8 cellular contexts compared by ENCODE assay signal in genomic region chr22:33302049-33302545, GRCh38.
DNase-seq lines count a peak whose midpoint lies in the region; ATAC-seq and TF ChIP-seq lines count a peak whose summit lies in the region.

No MANE protein-coding gene starts in this region.

- no peak overlapping the region for H2AFZ ChIP-seq in OCI-LY3 (ENCODE audit: low read depth, low read length)

- H3K36me3 Mint-ChIP-seq in activated T-helper 2 cell treated with anti-CD3 and anti-CD28 coated beads, Interferon-gamma antibody, Interleukin-2, Interleukin-4, amounts not matched to agents 10 μg/mL and 5 μg/mL and 100 μg/mL, durations not matched to agents 14 hours and 24 hours and 36 hours (ENCODE audit: low read depth), result no peaks in the 10 kb centered on the region
- H3K36me3 Mint-ChIP-seq in type B pancreatic cell, result peaks cover 20% of the 10 kb centered on the region

- H4K20me1 ChIP-seq in OCI-LY3 (ENCODE audit: insufficient read depth, low read length), result 0 out of 2 replicates have a peak, but pooled peaks cover 3% of the 10 kb centered on the region

- peak overlapping the region; percentile 56 for H3K4me2 ChIP-seq in OCI-LY3 (ENCODE audit: low read length)

- peak; percentile 63 for ATAC-seq in omental fat pad (ENCODE audit: low FRiP score)

- H3K9me3 ChIP-seq in OCI-LY3 (ENCODE audit: insufficient read depth, low read length), result no peaks in the 10 kb centered on the region

- no peaks in the 10 kb centered on the region for H3K4me1 Mint-ChIP-seq in activated T-helper 2 cell treated with anti-CD3 and anti-CD28 coated beads, Interferon-gamma antibody, Interleukin-2, Interleukin-4, amounts not matched to agents 10 μg/mL and 5 μg/mL and 100 μg/mL, durations not matched to agents 14 hours and 24 hours and 36 hours (ENCODE audit: low read depth)
- peaks cover 27% of the 10 kb centered on the region for H3K4me1 Mint-ChIP-seq in type B pancreatic cell (ENCODE audit: unreplicated experiment)

- H3K27ac Mint-ChIP-seq in activated T-helper 2 cell treated with anti-CD3 and anti-CD28 coated beads, Interferon-gamma antibody, Interleukin-2, Interleukin-4, amounts not matched to agents 10 μg/mL and 5 μg/mL and 100 μg/mL, durations not matched to agents 14 hours and 24 hours and 36 hours, result no peak overlapping the region
- H3K27ac Mint-ChIP-seq in type B pancreatic cell, result peak overlapping the region; percentile 40

- H3K36me3 ChIP-seq in OCI-LY3 (replicated peaks; ENCODE audit: low read depth, low read length), result peaks cover 6% of the 10 kb centered on the region

- H3K27ac ChIP-seq in HL-60 (replicated peaks), result no peak overlapping the region
- H3K27ac ChIP-seq in OCI-LY3 (ENCODE audit: low read length), result no peak overlapping the region

- intact Hi-C loops in activated T-helper 2 cell treated with anti-CD3 and anti-CD28 coated beads, Interferon-gamma antibody, Interleukin-2, Interleukin-4, amounts not matched to agents 10 μg/mL and 5 μg/mL and 100 μg/mL, durations not matched to agents 14 hours and 24 hours and 36 hours (cut with micrococcal nuclease), result loop anchor here (10.0 kb wide), 1 partner anchor 1723 kb away; no protein-coding TSS in a partner anchor

- H3K79me2 ChIP-seq in OCI-LY3 (ENCODE audit: low read length), result no peaks in the 10 kb centered on the region

- peaks cover 29% of the 10 kb centered on the region for H3K4me1 ChIP-seq in OCI-LY3 (ENCODE audit: low read length)

- H3K9ac ChIP-seq in OCI-LY3 (ENCODE audit: low read length), result no peak overlapping the region

- DNase-seq in NCI-H1436 (lab: John Stamatoyannopoulos, UW) (peak; percentile 68), NCI-H1436 treated with DMSO at 0.1 percent for 48 hours (lab: John Stamatoyannopoulos, UW) (no peak), HL-60 (ENCODE audit: low read depth in 1 of 2, low spot score in 1 of 2) (peak; percentile 31 to 58), globus pallidus (ENCODE audit: low spot score) (peak; percentile 79), omental fat pad (ENCODE audit: low spot score) (peak; percentile 75), type B pancreatic cell (ENCODE audit: extremely low spot score, unreplicated experiment) (peak; percentile 83)
- DNase-seq in activated T-helper 2 cell treated with anti-CD3 and anti-CD28 coated beads, Interferon-gamma antibody, Interleukin-2, Interleukin-4, amounts not matched to agents 10 μg/mL and 5 μg/mL and 100 μg/mL, durations not matched to agents 14 hours and 24 hours and 36 hours (ENCODE audit: low spot score), result peak; percentile 34

- H3K9me3 Mint-ChIP-seq in activated T-helper 2 cell treated with anti-CD3 and anti-CD28 coated beads, Interferon-gamma antibody, Interleukin-2, Interleukin-4, amounts not matched to agents 10 μg/mL and 5 μg/mL and 100 μg/mL, durations not matched to agents 14 hours and 24 hours and 36 hours, result no peaks in the 10 kb centered on the region
- H3K9me3 Mint-ChIP-seq in type B pancreatic cell, result no peaks in the 10 kb centered on the region

- TF ChIP-seq CTCF in HL-60 (IDR thresholded peaks at IDR 0.05; ENCODE audit: insufficient read depth, low read length), result peak; percentile 83
- peak; percentile 98 for TF ChIP-seq CTCF in OCI-LY3 (IDR thresholded peaks at IDR 0.05; ENCODE audit: low read depth, low read length)
- peak in 1 of 3 donors; percentile 71 for TF ChIP-seq CTCF in omental fat pad (IDR thresholded peaks at IDR 0.05)
- peak; percentile 97 for TF ChIP-seq CTCF in type B pancreatic cell (conservative IDR thresholded peaks at IDR 0.05)

- H3K27me3 ChIP-seq in HL-60 (ENCODE audit: insufficient read depth, poor library complexity, severe bottlenecking) (no peaks in the 10 kb centered on the region), OCI-LY3 (ENCODE audit: low read depth, low read length) (no peaks in the 10 kb centered on the region)

- H3K4me3 Mint-ChIP-seq in activated T-helper 2 cell treated with anti-CD3 and anti-CD28 coated beads, Interferon-gamma antibody, Interleukin-2, Interleukin-4, amounts not matched to agents 10 μg/mL and 5 μg/mL and 100 μg/mL, durations not matched to agents 14 hours and 24 hours and 36 hours (ENCODE audit: low read depth), result no peak overlapping the region
- peak overlapping the region; percentile 17 for H3K4me3 Mint-ChIP-seq in type B pancreatic cell

- H3K4me3 ChIP-seq in HL-60 (replicated peaks; ENCODE audit: insufficient read depth, low read length) (no peak overlapping the region), OCI-LY3 (ENCODE audit: low read length) (no peak overlapping the region)

- H3K27me3 Mint-ChIP-seq in activated T-helper 2 cell treated with anti-CD3 and anti-CD28 coated beads, Interferon-gamma antibody, Interleukin-2, Interleukin-4, amounts not matched to agents 10 μg/mL and 5 μg/mL and 100 μg/mL, durations not matched to agents 14 hours and 24 hours and 36 hours (ENCODE audit: low read depth), result no peaks in the 10 kb centered on the region
- no peaks in the 10 kb centered on the region for H3K27me3 Mint-ChIP-seq in type B pancreatic cell
